ENCODE assay signal across 8 cellular contexts in genomic region chr17:7716299-7716886, GRCh38. TPM values are rescaled to one million over a fixed set of nuclear protein-coding genes. Genes with fewer than 3 reads are reported as not detected.
DNase-seq lines count a peak whose midpoint lies in the region; ATAC-seq and TF ChIP-seq lines count a peak whose summit lies in the region.

No MANE protein-coding gene starts in this region.

- no peaks in the 10 kb centered on the region for H3K9me3 Mint-ChIP-seq in activated naive CD4-positive, alpha-beta T cell treated with anti-CD3 and anti-CD28 coated beads, Interleukin-2, amount 10 ng/mL, durations not matched to agents 7 days and 5 days

- H3K4me3 Mint-ChIP-seq in activated naive CD4-positive, alpha-beta T cell treated with anti-CD3 and anti-CD28 coated beads, Interleukin-2, amount 10 ng/mL, durations not matched to agents 7 days and 5 days = peak overlapping the region; percentile 56

- H3K27me3 ChIP-seq in breast epithelium = peaks cover 0 to 3% of the 10 kb centered on the region in 2 donors
- no peaks in the 10 kb centered on the region for H3K27me3 ChIP-seq in lung (ENCODE audit: control insufficient read depth, insufficient read depth)
- peaks cover 0 to 35% (median 6%) of the 10 kb centered on the region in 4 donors for H3K27me3 ChIP-seq in upper lobe of left lung

- no peak for TF ChIP-seq CTCF in breast epithelium (IDR thresholded peaks at IDR 0.05)
- TF ChIP-seq CTCF in lung (IDR thresholded peaks at IDR 0.05; ENCODE audit: control extremely low read depth, extremely low read depth) = no peak
- TF ChIP-seq CTCF in upper lobe of left lung (IDR thresholded peaks at IDR 0.05) = no peak

- no peak for DNase-seq in activated naive CD4-positive, alpha-beta T cell treated with anti-CD3 and anti-CD28 coated beads, Interleukin-2, amount 10 ng/mL, durations not matched to agents 7 days and 5 days
- DNase-seq in activated naive CD4-positive, alpha-beta T cell treated with Interleukin-2 at 50 U/mL for 16 hours = no peak
- DNase-seq in breast epithelium (ENCODE audit: low spot score in 2 of 2) (no peak), lung (ENCODE audit: low spot score) (no peak), upper lobe of left lung (no peak), NCI-H1417 treated with DMSO at 0.1 percent for 48 hours (lab: John Stamatoyannopoulos, UW) (no peak), COLO829 (ENCODE audit: low spot score) (no peak), pons (ENCODE audit: low spot score) (no peak)

- H3K27ac ChIP-seq in breast epithelium (peak overlapping the region; percentile 65), lung (ENCODE audit: low read depth in 1 of 2, low read length in 1 of 2) (no peak overlapping the region), upper lobe of left lung (peak overlapping the region in 2 of 4 donors; percentile 60 to 75)

- H3K4me3 ChIP-seq in breast epithelium (peak overlapping the region; percentile 44 to 75 (median 67)), lung (peak overlapping the region; percentile 7), upper lobe of left lung (peak overlapping the region; percentile 36 to 63 (median 54))

- 19 to 32% methylated on average over 10 of the region's 10 CpGs for WGBS in lung, 2 donors
- 20 to 21% methylated on average over 10 of the region's 10 CpGs for WGBS in upper lobe of left lung, 2 donors

- H3K9me3 ChIP-seq in breast epithelium = no peaks in the 10 kb centered on the region
- H3K9me3 ChIP-seq in lung (ENCODE audit: control insufficient read depth in 2 of 2, insufficient read depth in 1 of 2, low read length in 1 of 2) = no peaks in the 10 kb centered on the region
- H3K9me3 ChIP-seq in upper lobe of left lung = no peaks in the 10 kb centered on the region

- H3K4me1 Mint-ChIP-seq in activated naive CD4-positive, alpha-beta T cell treated with anti-CD3 and anti-CD28 coated beads, Interleukin-2, amount 10 ng/mL, durations not matched to agents 7 days and 5 days = peaks cover 35% of the 10 kb centered on the region

- H3K27me3 Mint-ChIP-seq in activated naive CD4-positive, alpha-beta T cell treated with anti-CD3 and anti-CD28 coated beads, Interleukin-2, amount 10 ng/mL, durations not matched to agents 7 days and 5 days = peaks cover 99% of the 10 kb centered on the region

- intact Hi-C loops in breast epithelium (cut with DNase I; ENCODE audit: low total_unique reads) = no loop called here

- ATAC-seq in lung (ENCODE audit: insufficient read depth, low FRiP score) (no peak), upper lobe of left lung (ENCODE audit: low FRiP score in 2 of 2) (no peak)

- no peak overlapping the region for H3K27ac Mint-ChIP-seq in activated naive CD4-positive, alpha-beta T cell treated with anti-CD3 and anti-CD28 coated beads, Interleukin-2, amount 10 ng/mL, durations not matched to agents 7 days and 5 days

- no peaks in the 10 kb centered on the region for H3K36me3 Mint-ChIP-seq in activated naive CD4-positive, alpha-beta T cell treated with anti-CD3 and anti-CD28 coated beads, Interleukin-2, amount 10 ng/mL, durations not matched to agents 7 days and 5 days

- H3K36me3 ChIP-seq in breast epithelium (no peaks in the 10 kb centered on the region), lung (ENCODE audit: control insufficient read depth in 2 of 2, insufficient read depth in 2 of 2, low read length in 2 of 2) (no peaks in the 10 kb centered on the region), upper lobe of left lung (no peaks in the 10 kb centered on the region)

- no peak for TF ChIP-seq EP300 in upper lobe of left lung (IDR thresholded peaks at IDR 0.05)

- TF ChIP-seq POLR2A in breast epithelium (IDR thresholded peaks at IDR 0.05) (no peak), upper lobe of left lung (IDR thresholded peaks at IDR 0.05) (peak in 1 of 4 donors; percentile 18)

- H3K4me1 ChIP-seq in breast epithelium = peaks cover 0 to 13% of the 10 kb centered on the region in 2 donors
- peaks cover 0 to 2% of the 10 kb centered on the region in 2 donors for H3K4me1 ChIP-seq in lung (ENCODE audit: control insufficient read depth in 2 of 2, insufficient read depth in 2 of 2, low read length in 2 of 2)
- peaks cover 14 to 23% (median 21%) of the 10 kb centered on the region in 4 donors for H3K4me1 ChIP-seq in upper lobe of left lung

- CTCF ChIA-PET in activated naive CD4-positive, alpha-beta T cell treated with anti-CD3 and anti-CD28 coated beads, Interleukin-2, amount 10 ng/mL, durations not matched to agents 7 days and 5 days (lab: Charles Lee) = interaction anchor here (1.4 to 2.4 kb wide), 3 partner anchors 10 to 202 kb away, joined by 5 to 8 read pairs (median 7); no protein-coding TSS in a partner anchor

RNA-seq across cellular contexts. Expression of gene DNAH2, which starts 1.2 kb away (rescaled TPM):
- total RNA-seq in breast epithelium (1 to 10 TPM in 1 of 3 donors, under 1 TPM in 2; 0.16 to 1.5 (median 0.98) TPM), lung (10 to 100 TPM; 12.5 to 14.0 TPM), upper lobe of left lung (10 to 100 TPM in 2 of 6 donors, 1 to 10 TPM in 3, under 1 TPM in 1; 0.66 to 34.6 (median 6.0) TPM)
- 1 to 10 TPM; 1.5 to 2.7 TPM for polyA plus RNA-seq in lung

RNA-seq across cellular contexts. Expression of gene EFNB3, which starts 11.4 kb away (rescaled TPM):
- total RNA-seq in breast epithelium (1 to 10 TPM in 2 of 3 donors, under 1 TPM in 1; 0.48 to 5.7 (median 3.3) TPM), lung (1 to 10 TPM; 4.1 to 4.9 TPM), upper lobe of left lung (1 to 10 TPM in 3 of 6 donors, under 1 TPM in 3; 0.22 to 5.0 (median 0.98) TPM)
- under 1 TPM; 0.87 TPM for polyA plus RNA-seq in lung

RNA-seq across cellular contexts. Expression of gene WRAP53, which starts 28.1 kb away (rescaled TPM):
- total RNA-seq in breast epithelium (1 to 10 TPM; 3.6 to 5.4 (median 4.2) TPM), lung (10 to 100 TPM; 10.5 to 17.3 TPM), upper lobe of left lung (10 to 100 TPM in 1 of 6 donors, 1 to 10 TPM in 5; 6.0 to 10.3 (median 7.8) TPM)
- polyA plus RNA-seq in lung = 10 to 100 TPM in 1 of 2 donors, 1 to 10 TPM in 1; 9.6 to 12.5 TPM

RNA-seq across cellular contexts. Expression of gene TP53, which starts 29.1 kb away (rescaled TPM):
- total RNA-seq in breast epithelium = 10 to 100 TPM; 23.9 to 31.9 (median 24.2) TPM
- total RNA-seq in lung = 10 to 100 TPM; 29.4 to 57.0 TPM
- 10 to 100 TPM; 22.3 to 25.6 TPM for polyA plus RNA-seq in lung
- total RNA-seq in upper lobe of left lung = 10 to 100 TPM; 16.8 to 55.5 (median 21.9) TPM

Comparison
In these comparisons a context has a peak if more than half of its experiments do, and no peak if none do; other contexts are left out.
1. H3K27ac ChIP-seq: peak in breast epithelium (2 of 2); none in lung (0 of 2).
2. H3K4me3 ChIP-seq: peak in every context shown above with its lines; median percentile 67 in breast epithelium; 54 in upper lobe of left lung; 7 in lung.